ENCODE assay signal across 31 cellular contexts in genomic region chr2:69950241-69950640, GRCh38.
"Had no signal": no experiment of that assay in that cellular context is flagged by ENCODE, and none has a peak within 500 bp of the region (broad histone marks: within the 10 kb centered on the region; RNA-seq: fewer than 3 reads in every experiment).

No MANE protein-coding gene starts in this region.

- H3K36me3 ChIP-seq: adrenal gland, brain microvascular endothelial cell, SJCRH30 had no signal

- H3K27ac ChIP-seq: adrenal gland, brain microvascular endothelial cell, RWPE1, SJCRH30, SK-N-MC, VCaP had no signal

- H3K27me3 Mint-ChIP-seq: activated naive CD4-positive, alpha-beta T cell treated with anti-CD3 and anti-CD28 coated beads, Interleukin-2, amount 50 U/mL, for 24 hours; activated T-cell treated with anti-CD3 and anti-CD28 coated beads, Interleukin-2, amount 50 U/mL, for 24 hours had no signal

- ATAC-seq: K562, PC-3 had no signal

- H3K9me3 ChIP-seq: adrenal gland, SJCRH30 had no signal

- H3K4me3 ChIP-seq: adrenal gland, K562, SJCRH30, SK-N-MC had no signal

- H3K9me3 Mint-ChIP-seq: activated CD4-positive, alpha-beta memory T cell treated with anti-CD3 and anti-CD28 coated beads, Interleukin-2, amount 10 ng/mL, durations not matched to agents 7 days and 5 days; activated naive CD4-positive, alpha-beta T cell treated with anti-CD3 and anti-CD28 coated beads, Interleukin-2, amount 50 U/mL, for 24 hours; activated naive CD8-positive, alpha-beta T cell treated with anti-CD3 and anti-CD28 coated beads, Interleukin-2, amount 10 ng/mL, durations not matched to agents 7 days and 5 days; activated T-cell treated with anti-CD3 and anti-CD28 coated beads, Interleukin-2, amount 50 U/mL, for 24 hours; activated T-helper 2 cell treated with anti-CD3 and anti-CD28 coated beads, Interferon-gamma antibody, Interleukin-2, Interleukin-4, amounts not matched to agents 10 μg/mL and 5 μg/mL and 100 μg/mL, durations not matched to agents 14 hours and 24 hours and 36 hours had no signal

- H3K27ac Mint-ChIP-seq: activated CD4-positive, alpha-beta memory T cell treated with anti-CD3 and anti-CD28 coated beads, Interleukin-2, amount 10 ng/mL, durations not matched to agents 7 days and 5 days; activated naive CD4-positive, alpha-beta T cell treated with anti-CD3 and anti-CD28 coated beads, Interleukin-2, amount 50 U/mL, for 24 hours; activated naive CD8-positive, alpha-beta T cell treated with anti-CD3 and anti-CD28 coated beads, Interleukin-2, amount 10 ng/mL, durations not matched to agents 7 days and 5 days; activated T-cell treated with anti-CD3 and anti-CD28 coated beads, Interleukin-2, amount 50 U/mL, for 24 hours; activated T-helper 2 cell treated with anti-CD3 and anti-CD28 coated beads, Interferon-gamma antibody, Interleukin-2, Interleukin-4, amounts not matched to agents 10 μg/mL and 5 μg/mL and 100 μg/mL, durations not matched to agents 14 hours and 24 hours and 36 hours had no signal

- H3K36me3 Mint-ChIP-seq: activated naive CD4-positive, alpha-beta T cell treated with anti-CD3 and anti-CD28 coated beads, Interleukin-2, amount 50 U/mL, for 24 hours had no signal

- H3K27me3 ChIP-seq: adrenal gland, brain microvascular endothelial cell, SJCRH30 had no signal

- H3K4me1 ChIP-seq: adrenal gland had no signal

- H3K4me3 Mint-ChIP-seq: activated CD4-positive, alpha-beta memory T cell treated with anti-CD3 and anti-CD28 coated beads, Interleukin-2, amount 10 ng/mL, durations not matched to agents 7 days and 5 days; activated naive CD4-positive, alpha-beta T cell treated with anti-CD3 and anti-CD28 coated beads, Interleukin-2, amount 50 U/mL, for 24 hours; activated naive CD8-positive, alpha-beta T cell treated with anti-CD3 and anti-CD28 coated beads, Interleukin-2, amount 10 ng/mL, durations not matched to agents 7 days and 5 days; activated T-cell treated with anti-CD3 and anti-CD28 coated beads, Interleukin-2, amount 50 U/mL, for 24 hours had no signal

- DNase-seq: activated CD4-positive, alpha-beta memory T cell treated with anti-CD3 and anti-CD28 coated beads, Interleukin-2, amount 10 ng/mL, durations not matched to agents 7 days and 5 days; activated CD4-positive, alpha-beta T cell treated with anti-CD3 and anti-CD28 coated beads for 1 hour; activated CD4-positive, alpha-beta T cell treated with anti-CD3 and anti-CD28 coated beads for 48 hours; activated CD4-positive, CD25-positive, alpha-beta regulatory T cell; activated CD8-positive, alpha-beta memory T cell treated with anti-CD3 and anti-CD28 coated beads for 24 hours; activated gamma-delta T cell; activated naive CD4-positive, alpha-beta T cell treated with Interleukin-2 at 50 U/mL for 16 hours; activated naive CD8-positive, alpha-beta T cell treated with anti-CD3 and anti-CD28 coated beads, Interleukin-2, amount 10 ng/mL, durations not matched to agents 7 days and 5 days; activated T-cell treated with anti-CD3 and anti-CD28 coated beads, Interleukin-2, amount 50 U/mL, for 24 hours; anterior cingulate cortex; brain microvascular endothelial cell; central memory CD4-positive, alpha-beta T cell; NCI-H1105 treated with DMSO at 0.1 percent for 48 hours; NCI-H1436; NCI-H1694 treated with DMSO at 0.1 percent for 48 hours; NCI-H2029; NCI-H345; NCI-H524 treated with DMSO at 0.1 percent for 48 hours; NK-92 treated with Interleukin-12 subunit alpha and Interleukin-12 subunit beta, amount 100 ng/mL, for 24 hours; PC-3; Right ventricle myocardium superior; SJCRH30; T-helper 2 cell; T-helper 9 cell had no signal
